Comparison of ENCODE assay signal across 20 cellular contexts in the genomic region with DNA sequence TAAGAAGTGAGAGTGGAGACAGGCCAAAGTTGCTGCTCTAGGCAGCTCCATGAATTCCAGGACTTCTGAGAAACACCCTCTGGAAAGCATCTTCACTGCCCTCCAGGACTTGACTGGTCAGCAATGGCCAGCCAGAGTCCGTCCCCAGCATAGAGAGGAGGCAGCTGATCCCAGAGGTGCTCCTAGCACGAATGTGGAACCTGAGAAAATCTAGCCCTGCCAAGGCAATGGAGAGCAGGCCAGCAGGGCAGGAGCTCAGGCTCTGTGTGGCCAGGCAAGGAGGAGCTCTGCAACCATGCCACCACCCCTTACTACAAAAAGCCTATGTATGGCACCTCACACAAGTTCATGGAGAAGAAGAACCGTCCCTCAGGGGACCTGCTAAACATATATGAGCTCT. TPM values are rescaled to one million over a fixed set of nuclear protein-coding genes. Genes with fewer than 3 reads are reported as not detected.
DNase-seq lines count a peak whose midpoint lies in the region; ATAC-seq, FAIRE-seq and TF ChIP-seq lines count a peak whose summit lies in the region.
"Had no signal": no experiment of that assay in that cellular context is flagged by ENCODE, and none has a peak within 500 bp of the region (broad histone marks: within the 10 kb centered on the region; RNA-seq: fewer than 3 reads in every experiment).

No MANE protein-coding gene starts in this region.

- no peak overlapping the region for H4K8ac ChIP-seq in IMR-90 (ENCODE audit: low read depth in 2 of 2, low read length in 2 of 2)

- H3K56ac ChIP-seq in IMR-90 (ENCODE audit: extremely low read depth, insufficient read depth, low read length): no peak overlapping the region

- H3K27me3 ChIP-seq in IMR-90 (ENCODE audit: control insufficient read depth, insufficient read depth, low read length) (no peaks in the 10 kb centered on the region), K562 (ENCODE audit: control insufficient read depth in 2 of 2, insufficient read depth in 2 of 2, low read length in 2 of 2) (peaks cover 2 to 23% of the 10 kb centered on the region in 2 experiments; a peak in 3 of 5 replicates)
- H3K27me3 ChIP-seq: BLaER1 treated with 17β-estradiol and CSF1 and Interleukin-3, amounts not matched to agents 10 nM and 100 nM had no signal

- H3K9me3 Mint-ChIP-seq in nephron progenitor cell: peaks cover 38% of the 10 kb centered on the region
- no peaks in the 10 kb centered on the region for H3K9me3 Mint-ChIP-seq in stimulated activated effector memory CD8-positive, alpha-beta T cell treated with anti-CD3 and anti-CD28 coated beads, Interleukin-12 subunit alpha, Interleukin-12 subunit beta, amount 100 ng/mL, for 72 hours

- dilution Hi-C loops in IMR-90 (cut with HindIII; ENCODE audit: low sequenced_read_pairs, unreplicated experiment): no loop called here

- no peak overlapping the region for H2BK5ac ChIP-seq in IMR-90 (ENCODE audit: low read depth, low read length, poor library complexity, severe bottlenecking)

- H3K36me3 Mint-ChIP-seq in nephron progenitor cell (ENCODE audit: low read depth): no peaks in the 10 kb centered on the region
- H3K36me3 Mint-ChIP-seq in stimulated activated effector memory CD8-positive, alpha-beta T cell treated with anti-CD3 and anti-CD28 coated beads, Interleukin-12 subunit alpha, Interleukin-12 subunit beta, amount 100 ng/mL, for 72 hours: no peaks in the 10 kb centered on the region
- H3K36me3 Mint-ChIP-seq: CD8-positive, alpha-beta T cell had no signal

- H3K9ac ChIP-seq in IMR-90 (ENCODE audit: low read depth, low read length) (no peak overlapping the region), K562 (ENCODE audit: insufficient read depth in 1 of 2, low read depth in 2 of 2, low read length in 2 of 2) (no peak overlapping the region)
- H3K9ac ChIP-seq: BLaER1 treated with 17β-estradiol and CSF1 and Interleukin-3, amounts not matched to agents 10 nM and 100 nM had no signal

- H2BK120ac ChIP-seq in IMR-90 (ENCODE audit: low read depth, low read length): no peak overlapping the region

- H3K79me2 ChIP-seq in K562 (ENCODE audit: control insufficient read depth, insufficient read depth, low read length): no peaks in the 10 kb centered on the region

- no peak overlapping the region for H3K14ac ChIP-seq in IMR-90 (replicated peaks; ENCODE audit: low read depth, low read length)

- H4K5ac ChIP-seq in IMR-90 (ENCODE audit: low read depth, low read length): no peak overlapping the region

- intact Hi-C loops in IMR-90 (cut with micrococcal nuclease): no loop called here
- intact Hi-C loops in K562 (cut with micrococcal nuclease): no loop called here

- H3K36me3 ChIP-seq in IMR-90 (ENCODE audit: control insufficient read depth, insufficient read depth, low read length): no peaks in the 10 kb centered on the region
- H3K36me3 ChIP-seq in K562 (ENCODE audit: control insufficient read depth, insufficient read depth, low read length): no peaks in the 10 kb centered on the region
- H3K36me3 ChIP-seq: BLaER1 treated with 17β-estradiol and CSF1 and Interleukin-3, amounts not matched to agents 10 nM and 100 nM had no signal

- H4K20me1 ChIP-seq in IMR-90 (ENCODE audit: insufficient read depth, low read length) (no peaks in the 10 kb centered on the region), K562 (replicated peaks; ENCODE audit: control insufficient read depth, insufficient read depth, low read length) (no peaks in the 10 kb centered on the region)
- H4K20me1 ChIP-seq: BLaER1 treated with 17β-estradiol and CSF1 and Interleukin-3, amounts not matched to agents 10 nM and 100 nM had no signal

- H3K79me1 ChIP-seq in IMR-90 (ENCODE audit: low read depth in 1 of 2, low read length in 2 of 2): no peaks in the 10 kb centered on the region

- 0 out of 2 replicates have a peak overlapping the region, but pooled peaks have one; percentile 36 for H2AK5ac ChIP-seq in IMR-90 (ENCODE audit: low read depth, low read length)

- TF ChIP-seq EP300 in K562 (IDR thresholded peaks at IDR 0.05; ENCODE audit: low read length): no peak

- no peaks in the 10 kb centered on the region for H3K9me1 ChIP-seq in IMR-90 (ENCODE audit: insufficient read depth, low read length)
- no peaks in the 10 kb centered on the region for H3K9me1 ChIP-seq in K562 (ENCODE audit: control insufficient read depth, insufficient read depth, low read length)

- BruUV-seq in IMR-90 (replicated peaks; lab: Mats Ljungman, UMichigan) (no TSS peak), K562 (replicated peaks; lab: Mats Ljungman, UMichigan) (no TSS peak)

- H3K27ac ChIP-seq in IMR-90 (ENCODE audit: insufficient read depth, low read length): no peak overlapping the region
- H3K27ac ChIP-seq in K562 (ENCODE audit: extremely low read depth, low read depth, low read length): no peak overlapping the region
- H3K27ac ChIP-seq: BLaER1 treated with 17β-estradiol and CSF1 and Interleukin-3, amounts not matched to agents 10 nM and 100 nM had no signal

- H3K4ac ChIP-seq in IMR-90 (ENCODE audit: low read depth, low read length): no peak overlapping the region

- DNase-seq in IMR-90: no peak
- no peak for DNase-seq in K562 (ENCODE audit: extremely low read depth in 1 of 4, low spot score in 3 of 4)
- no peak for DNase-seq in nephron progenitor cell
- peak in 1 of 2 donors; percentile 45 for DNase-seq in stimulated activated effector memory CD8-positive, alpha-beta T cell treated with anti-CD3 and anti-CD28 coated beads, Interleukin-12 subunit alpha, Interleukin-12 subunit beta, amount 100 ng/mL, for 72 hours (ENCODE audit: low spot score in 2 of 2)
- no peak for DNase-seq in superior temporal gyrus (ENCODE audit: extremely low spot score)
- DNase-seq in DMS 273 (lab: John Stamatoyannopoulos, UW; ENCODE audit: unreplicated experiment): no peak
- DNase-seq in SHP77 treated with DMSO at 0.1 percent for 48 hours (lab: John Stamatoyannopoulos, UW): no peak
- DNase-seq: 8988T; Calu3; CD8-positive, alpha-beta T cell; DMS 273 treated with DMSO at 0.1 percent for 48 hours; DMS53; DND-41; EL; H9 had no signal

- H3K27me3 Mint-ChIP-seq in nephron progenitor cell (ENCODE audit: low read depth, poor library complexity): peaks cover 14% of the 10 kb centered on the region

- H2AFZ ChIP-seq in IMR-90 (replicated peaks; ENCODE audit: low read length, poor library complexity) (no peak overlapping the region), K562 (ENCODE audit: low read depth, low read length) (peak overlapping the region; percentile 0; the same call in 1 of the 2 replicates)

- ATAC-seq in IMR-90 (ENCODE audit: low read depth): no peak
- ATAC-seq in K562: no peak
- ATAC-seq in stimulated activated effector memory CD8-positive, alpha-beta T cell treated with anti-CD3 and anti-CD28 coated beads, Interleukin-12 subunit alpha, Interleukin-12 subunit beta, amount 100 ng/mL, for 72 hours: peak; percentile 5
- ATAC-seq: CD8-positive, alpha-beta T cell; GM12878 had no signal

- no peak for TF ChIP-seq RAD21 in IMR-90 (IDR thresholded peaks at IDR 0.05; ENCODE audit: low read length)
- no peak for TF ChIP-seq RAD21 in K562 (CRISPR knock-in tag; conservative IDR thresholded peaks at IDR 0.05 in 1 of 2, IDR thresholded peaks at IDR 0.05 in 1 of 2)

- POLR2A ChIA-PET in IMR-90 (lab: Charles Lee; ENCODE audit: unreplicated experiment) (no interaction called here), K562 (lab: Yijun Ruan, JAX) (interaction anchor here (0.6 to 1.9 kb wide), 2 partner anchors 9 to 10 kb away, joined by 3 to 9 read pairs; no protein-coding TSS in a partner anchor)

- no peak overlapping the region for H3K18ac ChIP-seq in IMR-90 (ENCODE audit: low read depth, low read length)

- H3K23ac ChIP-seq in IMR-90 (ENCODE audit: low read depth, low read length): no peak overlapping the region

- H3K9me3 ChIP-seq in IMR-90 (ENCODE audit: control insufficient read depth, insufficient read depth, low read length) (peaks cover 11% of the 10 kb centered on the region), K562 (replicated peaks; ENCODE audit: control insufficient read depth, insufficient read depth, low read depth, low read length) (no peaks in the 10 kb centered on the region)

- H2AK9ac ChIP-seq in IMR-90 (replicated peaks; ENCODE audit: low read depth, low read length, poor library complexity): no peak overlapping the region

- in situ Hi-C loops in IMR-90 (cut with MboI; ENCODE audit: low sequenced_read_pairs): no loop called here
- in situ Hi-C loops in K562 (cut with MboI): no loop called here

- no peak overlapping the region for H3K4me2 ChIP-seq in IMR-90 (ENCODE audit: low read depth, low read length)
- no peak overlapping the region for H3K4me2 ChIP-seq in K562 (ENCODE audit: insufficient read depth, low read length)

- H3K4me3 Mint-ChIP-seq in nephron progenitor cell: no peak overlapping the region
- no peak overlapping the region for H3K4me3 Mint-ChIP-seq in stimulated activated effector memory CD8-positive, alpha-beta T cell treated with anti-CD3 and anti-CD28 coated beads, Interleukin-12 subunit alpha, Interleukin-12 subunit beta, amount 100 ng/mL, for 72 hours
- H3K4me3 Mint-ChIP-seq: B cell; CD8-positive, alpha-beta T cell; H9 had no signal

- 100% methylated on average over 1 of the region's 3 CpGs; no CpG with 5 or more reads in 1 of the 2 experiments for WGBS in IMR-90 (ENCODE audit: extremely low coverage in 2 of 2, insufficient read length in 1 of 2), 2 experiments
- 3% methylated on average over 3 of the region's 3 CpGs for WGBS in K562 (ENCODE audit: insufficient coverage, low coverage, missing lambda C conversion rate)

- CTCF ChIA-PET in IMR-90 (lab: Yijun Ruan, JAX): no interaction called here
- CTCF ChIA-PET in K562 (lab: Yijun Ruan, JAX; ENCODE audit: low intra/inter-chr PET ratio): no interaction called here

- H3K27ac Mint-ChIP-seq in nephron progenitor cell: peak overlapping the region; percentile 29
- no peak overlapping the region for H3K27ac Mint-ChIP-seq in stimulated activated effector memory CD8-positive, alpha-beta T cell treated with anti-CD3 and anti-CD28 coated beads, Interleukin-12 subunit alpha, Interleukin-12 subunit beta, amount 100 ng/mL, for 72 hours
- H3K27ac Mint-ChIP-seq: B cell; CD8-positive, alpha-beta T cell; H9 had no signal

- no peaks in the 10 kb centered on the region for H3K4me1 ChIP-seq in IMR-90 (ENCODE audit: control insufficient read depth, insufficient read depth, low read length)
- peaks cover 0 to 17% of the 10 kb centered on the region in 2 experiments; a peak in 2 of 5 replicates for H3K4me1 ChIP-seq in K562 (replicated peaks in 1 of 2; ENCODE audit: control insufficient read depth in 2 of 2, insufficient read depth in 2 of 2, low read length in 2 of 2)

- no peak for FAIRE-seq in K562 (lab: Jason Lieb, UNC)
- FAIRE-seq: GM12878, H1, HTR-8/SVneo had no signal

- H2BK15ac ChIP-seq in IMR-90 (ENCODE audit: low read depth, low read length): no peak overlapping the region

- H3K4me3 ChIP-seq in IMR-90 (ENCODE audit: insufficient read depth, low read depth, low read length) (no peak overlapping the region), K562 (no peak overlapping the region)
- H3K4me3 ChIP-seq: BLaER1 treated with 17β-estradiol and CSF1 and Interleukin-3, amounts not matched to agents 10 nM and 100 nM; GM12878 had no signal

- no peak for TF ChIP-seq CTCF in IMR-90 (conservative IDR thresholded peaks at IDR 0.05; ENCODE audit: low read depth, low read length)
- TF ChIP-seq CTCF in K562 (IDR thresholded peaks at IDR 0.05 in 2 of 3, conservative IDR thresholded peaks at IDR 0.05 in 1 of 3; ENCODE audit: insufficient read depth in 2 of 3, low read depth in 1 of 3, low read length in 3 of 3): no peak
- no peak for TF ChIP-seq CTCF in nephron progenitor cell (IDR thresholded peaks at IDR 0.05)

- H3K4me1 Mint-ChIP-seq in nephron progenitor cell: peaks cover 9% of the 10 kb centered on the region
- no peaks in the 10 kb centered on the region for H3K4me1 Mint-ChIP-seq in stimulated activated effector memory CD8-positive, alpha-beta T cell treated with anti-CD3 and anti-CD28 coated beads, Interleukin-12 subunit alpha, Interleukin-12 subunit beta, amount 100 ng/mL, for 72 hours
- H3K4me1 Mint-ChIP-seq: B cell, H9 had no signal

- TF ChIP-seq POLR2A in IMR-90 (IDR thresholded peaks at IDR 0.05; ENCODE audit: low read depth, low read length) (no peak), K562 (conservative IDR thresholded peaks at IDR 0.05) (no peak)

- no peak overlapping the region for H4K91ac ChIP-seq in IMR-90 (ENCODE audit: insufficient read depth, low read depth, low read length)

- no peak overlapping the region for H2BK20ac ChIP-seq in IMR-90 (ENCODE audit: low read depth, low read length)

RNA-seq across cellular contexts. Expression of gene SPTLC1, which starts 56.1 kb away (rescaled TPM):
- total RNA-seq in IMR-90 (2012; rRNA removed) (92.7 and 95.8 TPM in 2 replicates), K562 (2014; rRNA removed) (65.1 and 70.3 TPM in 2 replicates), K562 (2014; rRNA removed; fragmentation: Illumina TruSeq; extraction: Trizol) (84.5 and 90.3 TPM in 2 replicates), K562 (2015; rRNA removed; fragmentation: Illumina TruSeq; extraction: Trizol) (76.6 and 84.5 TPM in 2 replicates), K562 (2021) (58.8 and 67.0 TPM in 2 replicates)
- polyA plus RNA-seq in IMR-90 (2012; rRNA removed) (59.9 and 65.7 TPM in 2 replicates), K562 (2011; rRNA removed) (78.2 and 95.3 TPM in 2 replicates), K562 (2014; fragmentation: Illumina TruSeq; extraction: Trizol) (77.9 and 101 TPM in 2 replicates), K562 (2014; fragmentation: Nextera tagmentation; extraction: Ambion mirVana) (100 to 1,000 TPM; 109 to 125 TPM), K562 (2014; rRNA removed) (77.9 and 83.2 TPM in 2 replicates)
- 16.7 and 23.9 TPM in 2 replicates for polyA plus RNA-seq in IMR-90 (2012; cell fraction: cytosol; rRNA removed)
- 32.2 and 53.4 TPM in 2 replicates for polyA plus RNA-seq in IMR-90 (2012; cell fraction: nucleus; rRNA removed; ENCODE audit: low replicate concordance)
- total RNA-seq in K562 (2011; cell fraction: chromatin; rRNA removed; ENCODE audit: low replicate concordance): 120 and 200 TPM in 2 replicates
- 104 and 129 TPM in 2 replicates for total RNA-seq in K562 (2011; cell fraction: nucleolus; rRNA removed)
- 165 and 206 TPM in 2 replicates for total RNA-seq in K562 (2011; cell fraction: nucleoplasm; rRNA removed)
- polyA plus RNA-seq in K562 (2011; cell fraction: cytosol; rRNA removed): 27.4 and 46.9 TPM in 2 replicates
- polyA plus RNA-seq in K562 (2011; cell fraction: nucleus; rRNA removed): 50.9 and 73.1 TPM in 2 replicates
- 47.0 and 52.8 TPM in 2 replicates for polyA plus RNA-seq in K562 (2012)
- 97.3 and 98.2 TPM in 2 replicates for polyA minus RNA-seq in K562 (2011; rRNA and poly(A)+ RNA removed)
- 26.3 and 33.3 TPM in 2 replicates for polyA minus RNA-seq in K562 (2011; cell fraction: cytosol; rRNA and poly(A)+ RNA removed)
- 35.7 and 55.5 TPM in 2 replicates for polyA minus RNA-seq in K562 (2011; cell fraction: nucleus; rRNA and poly(A)+ RNA removed)
